ENCODE assay signal across 15 cellular contexts in genomic region chr13:20518652-20519051, GRCh38.
"Had no signal": no experiment of that assay in that cellular context is flagged by ENCODE, and none has a peak within 500 bp of the region (broad histone marks: within the 10 kb centered on the region; RNA-seq: fewer than 3 reads in every experiment).

No MANE protein-coding gene starts in this region.

- H3K27ac Mint-ChIP-seq: activated naive CD4-positive, alpha-beta T cell treated with anti-CD3 and anti-CD28 coated beads, Interleukin-2, amount 10 ng/mL, durations not matched to agents 7 days and 5 days; activated T-helper 17 cell treated with anti-CD3 and anti-CD28 coated beads, Interleukin-2, amount 50 U/mL, for 72 hours; natural killer cell; stimulated activated naive CD8-positive, alpha-beta T cell treated with anti-CD3 and anti-CD28 coated beads, Interleukin-15, Interleukin-2, amounts not matched to agents 100 ng/mL and 50 ng/mL, for 24 hours; T-cell had no signal

- H3K4me3 Mint-ChIP-seq: activated naive CD4-positive, alpha-beta T cell treated with anti-CD3 and anti-CD28 coated beads, Interleukin-2, amount 10 ng/mL, durations not matched to agents 7 days and 5 days; activated T-helper 17 cell treated with anti-CD3 and anti-CD28 coated beads, Interleukin-2, amount 50 U/mL, for 72 hours; natural killer cell; stimulated activated naive CD8-positive, alpha-beta T cell treated with anti-CD3 and anti-CD28 coated beads, Interleukin-15, Interleukin-2, amounts not matched to agents 100 ng/mL and 50 ng/mL, for 24 hours; T-cell had no signal

- H3K36me3 Mint-ChIP-seq: activated naive CD4-positive, alpha-beta T cell treated with anti-CD3 and anti-CD28 coated beads, Interleukin-2, amount 10 ng/mL, durations not matched to agents 7 days and 5 days; natural killer cell had no signal

- H3K27ac ChIP-seq: colonic mucosa, SK-N-MC, thoracic aorta had no signal

- FAIRE-seq: frontal cortex, islet of Langerhans had no signal

- DNase-seq: activated CD4-positive, CD25-positive, alpha-beta regulatory T cell treated with anti-CD3 and anti-CD28 coated beads, Interleukin-2, amount 50 U/mL, for 72 hours; activated naive CD4-positive, alpha-beta T cell treated with anti-CD3 and anti-CD28 coated beads, Interleukin-2, amount 10 ng/mL, durations not matched to agents 7 days and 5 days; central memory CD4-positive, alpha-beta T cell; colonic mucosa; natural killer cell; nucleus accumbens; T-cell; T1000 had no signal

- H3K27me3 Mint-ChIP-seq: activated naive CD4-positive, alpha-beta T cell treated with anti-CD3 and anti-CD28 coated beads, Interleukin-2, amount 10 ng/mL, durations not matched to agents 7 days and 5 days; activated T-helper 17 cell treated with anti-CD3 and anti-CD28 coated beads, Interleukin-2, amount 50 U/mL, for 72 hours; stimulated activated naive CD8-positive, alpha-beta T cell treated with anti-CD3 and anti-CD28 coated beads, Interleukin-15, Interleukin-2, amounts not matched to agents 100 ng/mL and 50 ng/mL, for 24 hours; T-cell had no signal

- H3K4me3 ChIP-seq: colonic mucosa, SK-N-MC, thoracic aorta had no signal

- H3K4me1 ChIP-seq: colonic mucosa had no signal

- H3K36me3 ChIP-seq: colonic mucosa, thoracic aorta had no signal

- H3K9me3 ChIP-seq: colonic mucosa, esophagus muscularis mucosa, thoracic aorta had no signal

- ATAC-seq: activated T-helper 17 cell treated with anti-CD3 and anti-CD28 coated beads, Interleukin-2, amount 50 U/mL, for 72 hours; natural killer cell; T-cell had no signal

- H3K9me3 Mint-ChIP-seq: activated naive CD4-positive, alpha-beta T cell treated with anti-CD3 and anti-CD28 coated beads, Interleukin-2, amount 10 ng/mL, durations not matched to agents 7 days and 5 days; activated T-helper 17 cell treated with anti-CD3 and anti-CD28 coated beads, Interleukin-2, amount 50 U/mL, for 72 hours; natural killer cell; stimulated activated naive CD8-positive, alpha-beta T cell treated with anti-CD3 and anti-CD28 coated beads, Interleukin-15, Interleukin-2, amounts not matched to agents 100 ng/mL and 50 ng/mL, for 24 hours; T-cell had no signal
